In genomic region chr5:67537439-67538342, GRCh38 we compare ENCODE assay signal across 8 cellular contexts.
A peak's percentile ranks its signal among the peaks of the same experiment; 100 is the strongest.
DNase-seq lines count a peak whose midpoint lies in the region; ATAC-seq and TF ChIP-seq lines count a peak whose summit lies in the region.

No MANE protein-coding gene starts in this region.

- H3K4me1 Mint-ChIP-seq in T-helper 17 cell, result peaks cover 2% of the 10 kb centered on the region
- H3K4me1 Mint-ChIP-seq in stimulated activated memory B cell treated with anti-CD40 and anti-IgM and Interleukin-4, amounts not matched to agents 10 μg/mL and 1 μg/mL and 100 μg/mL, for 72 hours, result peaks cover 6% of the 10 kb centered on the region

- H3K9me3 ChIP-seq in DND-41 (ENCODE audit: insufficient read depth, low read length, severe bottlenecking) (no peaks in the 10 kb centered on the region), T-helper 17 cell (ENCODE audit: control insufficient read depth, low read length, poor library complexity, severe bottlenecking) (no peaks in the 10 kb centered on the region), heart left ventricle (no peaks in the 10 kb centered on the region), skeletal muscle tissue (ENCODE audit: control insufficient read depth in 3 of 3, low read length in 3 of 3) (no peaks in the 10 kb centered on the region), prostate gland (no peaks in the 10 kb centered on the region)

- H3K4me3 ChIP-seq in DND-41 (ENCODE audit: low read depth in 1 of 2, low read length in 2 of 2), result peak overlapping the region in 1 of 2 experiments; percentile 41; a peak in 2 of 4 replicates
- H3K4me3 ChIP-seq in heart left ventricle, result peak overlapping the region in 8 of 12 donors; percentile 7 to 46 (median 25)
- H3K4me3 ChIP-seq in skeletal muscle tissue (ENCODE audit: low read length in 3 of 3), result peak overlapping the region in 2 of 3 donors; percentile 19 to 45
- H3K4me3 ChIP-seq in prostate gland, result no peak overlapping the region

- peak overlapping the region; percentile 33 for H3K27ac ChIP-seq in DND-41 (ENCODE audit: low read length)
- H3K27ac ChIP-seq in heart left ventricle, result peak overlapping the region in 3 of 12 donors; percentile 43 to 82 (median 51)
- H3K27ac ChIP-seq in skeletal muscle tissue (ENCODE audit: low read depth, low read length), result no peak overlapping the region
- H3K27ac ChIP-seq in prostate gland, result peak overlapping the region in 1 of 2 donors; percentile 56

- peaks cover 16% of the 10 kb centered on the region for H3K4me1 ChIP-seq in DND-41 (ENCODE audit: insufficient read depth, low read length)
- peaks cover 0 to 22% (median 11%) of the 10 kb centered on the region in 12 donors for H3K4me1 ChIP-seq in heart left ventricle
- H3K4me1 ChIP-seq in skeletal muscle tissue (ENCODE audit: control insufficient read depth in 3 of 3, insufficient read depth in 3 of 3, low read length in 3 of 3), result peaks cover 12 to 19% (median 12%) of the 10 kb centered on the region in 3 donors
- no peaks in the 10 kb centered on the region for H3K4me1 ChIP-seq in prostate gland (replicated peaks)

- H3K79me2 ChIP-seq in DND-41 (ENCODE audit: insufficient read depth, low read length), result no peaks in the 10 kb centered on the region

- no peaks in the 10 kb centered on the region for H4K20me1 ChIP-seq in DND-41 (ENCODE audit: insufficient read depth, low read length)

- no peak for TF ChIP-seq POLR2A in heart left ventricle (IDR thresholded peaks at IDR 0.05)
- no peak for TF ChIP-seq POLR2A in prostate gland (IDR thresholded peaks at IDR 0.05)

- intact Hi-C loops in heart left ventricle (cut with DNase I), result no loop called here
- intact Hi-C loops in prostate gland (cut with DNase I), result no loop called here

- H3K36me3 Mint-ChIP-seq in T-helper 17 cell (ENCODE audit: low read depth), result no peaks in the 10 kb centered on the region
- no peaks in the 10 kb centered on the region for H3K36me3 Mint-ChIP-seq in stimulated activated memory B cell treated with anti-CD40 and anti-IgM and Interleukin-4, amounts not matched to agents 10 μg/mL and 1 μg/mL and 100 μg/mL, for 72 hours

- H3K27me3 ChIP-seq in DND-41 (ENCODE audit: insufficient read depth, low read length, poor library complexity), result no peaks in the 10 kb centered on the region
- no peaks in the 10 kb centered on the region for H3K27me3 ChIP-seq in heart left ventricle
- H3K27me3 ChIP-seq in skeletal muscle tissue (ENCODE audit: control insufficient read depth in 3 of 3, insufficient read depth in 3 of 3, low read length in 3 of 3), result no peaks in the 10 kb centered on the region
- H3K27me3 ChIP-seq in prostate gland (replicated peaks; ENCODE audit: insufficient read depth), result no peaks in the 10 kb centered on the region

- peak overlapping the region; percentile 77 for H2AFZ ChIP-seq in DND-41 (ENCODE audit: low read depth, low read length)

- peak; percentile 90 for ATAC-seq in DND-41 (ENCODE audit: insufficient read depth, low read depth)
- ATAC-seq in T-helper 17 cell, result peak; percentile 35
- peak in 2 of 4 donors; percentile 58 to 63 for ATAC-seq in heart left ventricle
- ATAC-seq in stimulated activated memory B cell treated with anti-CD40 and anti-IgM and Interleukin-4, amounts not matched to agents 10 μg/mL and 1 μg/mL and 100 μg/mL, for 72 hours, result no peak

- H3K36me3 ChIP-seq in DND-41 (ENCODE audit: insufficient read depth, low read length), result no peaks in the 10 kb centered on the region
- no peaks in the 10 kb centered on the region for H3K36me3 ChIP-seq in heart left ventricle
- H3K36me3 ChIP-seq in skeletal muscle tissue (ENCODE audit: control insufficient read depth in 3 of 3, insufficient read depth in 3 of 3, low read length in 3 of 3), result no peaks in the 10 kb centered on the region
- no peaks in the 10 kb centered on the region for H3K36me3 ChIP-seq in prostate gland

- no peaks in the 10 kb centered on the region for H3K27me3 Mint-ChIP-seq in T-helper 17 cell
- no peaks in the 10 kb centered on the region for H3K27me3 Mint-ChIP-seq in stimulated activated memory B cell treated with anti-CD40 and anti-IgM and Interleukin-4, amounts not matched to agents 10 μg/mL and 1 μg/mL and 100 μg/mL, for 72 hours

- H3K4me3 Mint-ChIP-seq in T-helper 17 cell, result no peak overlapping the region
- H3K4me3 Mint-ChIP-seq in stimulated activated memory B cell treated with anti-CD40 and anti-IgM and Interleukin-4, amounts not matched to agents 10 μg/mL and 1 μg/mL and 100 μg/mL, for 72 hours, result no peak overlapping the region

- no peak overlapping the region for H3K27ac Mint-ChIP-seq in T-helper 17 cell
- H3K27ac Mint-ChIP-seq in stimulated activated memory B cell treated with anti-CD40 and anti-IgM and Interleukin-4, amounts not matched to agents 10 μg/mL and 1 μg/mL and 100 μg/mL, for 72 hours, result no peak overlapping the region

- peak overlapping the region; percentile 60 for H3K4me2 ChIP-seq in DND-41 (ENCODE audit: insufficient read depth, low read length)

- peak overlapping the region; percentile 10; the same call in 1 of the 2 replicates for H3K9ac ChIP-seq in DND-41 (ENCODE audit: low read depth, low read length)
- H3K9ac ChIP-seq in skeletal muscle tissue (ENCODE audit: low read depth in 1 of 3, low read length in 3 of 3), result peak overlapping the region in 1 of 3 donors; percentile 18

- H3K9me3 Mint-ChIP-seq in stimulated activated memory B cell treated with anti-CD40 and anti-IgM and Interleukin-4, amounts not matched to agents 10 μg/mL and 1 μg/mL and 100 μg/mL, for 72 hours, result no peaks in the 10 kb centered on the region

- peak; percentile 48 for DNase-seq in DND-41
- no peak for DNase-seq in T-helper 17 cell
- no peak for DNase-seq in heart left ventricle
- no peak for DNase-seq in ecto neural progenitor cell (ENCODE audit: low spot score)
- DNase-seq in SHP77 (lab: John Stamatoyannopoulos, UW), result no peak
- DNase-seq in prostate gland (ENCODE audit: low spot score), result no peak

- WGBS in heart left ventricle, 4 donors, result 65 to 71% (median 68%) methylated on average over 6 of the region's 6 CpGs
- 37% methylated on average over 6 of the region's 6 CpGs for WGBS in prostate gland

- TF ChIP-seq CTCF in DND-41 (IDR thresholded peaks at IDR 0.05; ENCODE audit: borderline replicate concordance, extremely low read depth, low read length, poor library complexity, severe bottlenecking) (no peak), heart left ventricle (IDR thresholded peaks at IDR 0.05) (no peak), prostate gland (IDR thresholded peaks at IDR 0.05) (no peak)

Comparison
In these comparisons a context has a peak if more than half of its experiments do, and no peak if none do; other contexts are left out.
1. H3K4me3 ChIP-seq: peak in heart left ventricle (8 of 12) and skeletal muscle tissue (2 of 3); none in prostate gland (0 of 2).